ENCODE assay signal across 8 cellular contexts in the genomic region with DNA sequence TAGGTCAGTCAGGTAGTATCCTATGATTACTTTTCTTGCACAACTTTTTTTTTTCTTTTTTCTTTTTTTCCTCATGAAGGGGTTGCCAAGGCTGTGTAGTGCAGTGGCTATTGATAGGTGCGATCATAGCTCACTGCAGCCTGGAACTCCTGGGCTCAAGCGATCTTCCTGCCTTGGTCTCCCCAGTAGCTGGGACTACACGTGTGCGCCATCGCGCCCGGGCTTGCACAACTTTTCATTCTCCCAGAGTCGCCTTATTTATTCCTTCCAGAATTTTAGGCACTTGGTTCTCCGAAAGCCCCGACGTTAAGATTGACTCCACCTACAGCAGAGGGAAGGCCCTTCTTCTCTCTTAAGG. TPM values are rescaled to one million over a fixed set of nuclear protein-coding genes. Genes with fewer than 3 reads are reported as not detected.
A peak's percentile ranks its signal among the peaks of the same experiment; 100 is the strongest.
DNase-seq lines count a peak whose midpoint lies in the region; ATAC-seq and TF ChIP-seq lines count a peak whose summit lies in the region.

No MANE protein-coding gene starts in this region.

- H3K4me1 Mint-ChIP-seq in T-cell = peaks cover 28 to 40% (median 29%) of the 10 kb centered on the region in 3 donors
- peaks cover 7% of the 10 kb centered on the region for H3K4me1 Mint-ChIP-seq in progenitor cell of endocrine pancreas (ENCODE audit: low read depth)

- intact Hi-C loops in left colon (cut with DNase I, micrococcal nuclease) = no loop called here

- H3K27me3 ChIP-seq in DND-41 (ENCODE audit: insufficient read depth, low read length, poor library complexity) = no peaks in the 10 kb centered on the region

- H3K27me3 Mint-ChIP-seq in T-cell (no peaks in the 10 kb centered on the region), progenitor cell of endocrine pancreas (no peaks in the 10 kb centered on the region)

- H3K4me1 ChIP-seq in DND-41 (ENCODE audit: insufficient read depth, low read length) = peaks cover 21% of the 10 kb centered on the region

- peaks cover 23% of the 10 kb centered on the region for H3K36me3 ChIP-seq in DND-41 (ENCODE audit: insufficient read depth, low read length)

- H3K27ac Mint-ChIP-seq in T-cell (peak overlapping the region; percentile 92 to 95), progenitor cell of endocrine pancreas (peak overlapping the region; percentile 99)

- H3K9me3 Mint-ChIP-seq in T-cell = peaks cover 26 to 52% (median 48%) of the 10 kb centered on the region in 3 donors
- H3K9me3 Mint-ChIP-seq in progenitor cell of endocrine pancreas (ENCODE audit: low read depth) = peaks cover 52% of the 10 kb centered on the region

- H3K9me3 ChIP-seq in DND-41 (ENCODE audit: insufficient read depth, low read length, severe bottlenecking) = peaks cover 36% of the 10 kb centered on the region

- peak overlapping the region; percentile 85 to 91; a peak in 3 of 4 replicates for H3K4me3 ChIP-seq in DND-41 (ENCODE audit: low read depth in 1 of 2, low read length in 2 of 2)
- peak overlapping the region; percentile 98 for H3K4me3 ChIP-seq in fibroblast of mammary gland (ENCODE audit: control insufficient read depth, low read depth, low read length)

- peak overlapping the region; percentile 99 for H2AFZ ChIP-seq in DND-41 (ENCODE audit: low read depth, low read length)

- H4K20me1 ChIP-seq in DND-41 (ENCODE audit: insufficient read depth, low read length) = no peaks in the 10 kb centered on the region

- peak overlapping the region; percentile 82 for H3K4me2 ChIP-seq in DND-41 (ENCODE audit: insufficient read depth, low read length)

- CTCF ChIA-PET in T-cell (lab: Charles Lee) = no interaction called here

- no peak for DNase-seq in DND-41
- no peak for DNase-seq in T-cell
- DNase-seq in fibroblast of mammary gland (ENCODE audit: low read depth) = no peak
- no peak for DNase-seq in progenitor cell of endocrine pancreas (ENCODE audit: low spot score, unreplicated experiment)
- DNase-seq in left colon = no peak
- no peak for DNase-seq in NOMO-1 treated with DMSO at 0.1 percent for 48 hours (lab: John Stamatoyannopoulos, UW; ENCODE audit: unreplicated experiment)
- no peak for DNase-seq in NCI-H748 (lab: John Stamatoyannopoulos, UW; ENCODE audit: unreplicated experiment)

- peak overlapping the region; percentile 95 to 100 (median 98) for H3K4me3 Mint-ChIP-seq in T-cell
- peak overlapping the region; percentile 96 for H3K4me3 Mint-ChIP-seq in progenitor cell of endocrine pancreas (ENCODE audit: low read depth)

- ATAC-seq in DND-41 (ENCODE audit: insufficient read depth, low read depth) (no peak), T-cell (replicated peaks in 1 of 4) (no peak), GM19351 (IDR thresholded peaks at IDR 0.05; ENCODE audit: unreplicated experiment) (no peak), left colon (no peak)

- POLR2A ChIA-PET in T-cell (lab: Charles Lee) = interaction anchor here in 1 of 2 donors (0.5 kb wide), 1 partner anchor 1232 kb away, joined by 4 read pairs; no protein-coding TSS in a partner anchor

- peaks cover 21% of the 10 kb centered on the region for H3K79me2 ChIP-seq in DND-41 (ENCODE audit: insufficient read depth, low read length)

- TF ChIP-seq CTCF in DND-41 (IDR thresholded peaks at IDR 0.05; ENCODE audit: borderline replicate concordance, extremely low read depth, low read length, poor library complexity, severe bottlenecking) (no peak), fibroblast of mammary gland (conservative IDR thresholded peaks at IDR 0.05; ENCODE audit: control insufficient read depth, insufficient read depth, low read depth, low read length) (no peak), progenitor cell of endocrine pancreas (IDR thresholded peaks at IDR 0.05; ENCODE audit: unreplicated experiment) (no peak)

- H3K27ac ChIP-seq in DND-41 (ENCODE audit: low read length) = peak overlapping the region; percentile 96

- peak overlapping the region; percentile 81 for H3K9ac ChIP-seq in DND-41 (ENCODE audit: low read depth, low read length)

- peaks cover 67% of the 10 kb centered on the region for H3K36me3 Mint-ChIP-seq in T-cell
- H3K36me3 Mint-ChIP-seq in progenitor cell of endocrine pancreas (ENCODE audit: insufficient read depth) = peaks cover 51% of the 10 kb centered on the region

RNA-seq across cellular contexts. Expression of a gene that starts 0.9 kb away (rescaled TPM):
- total RNA-seq in T-cell (1 to 10 TPM; 1.1 to 8.8 (median 4.7) TPM), progenitor cell of endocrine pancreas (14.0 and 15.8 TPM in 2 replicates), left colon (1 to 10 TPM; 5.5 to 7.2 TPM)

RNA-seq across cellular contexts. Expression of a gene that starts 21.6 kb away (rescaled TPM):
- total RNA-seq in T-cell (10 to 100 TPM; 12.4 to 28.2 (median 23.8) TPM), progenitor cell of endocrine pancreas (41.4 and 42.4 TPM in 2 replicates), left colon (10 to 100 TPM in 1 of 2 donors, 1 to 10 TPM in 1; 5.5 to 10.0 TPM)

RNA-seq across cellular contexts. Expression of a gene that starts 38.7 kb away (rescaled TPM):
- total RNA-seq in T-cell = 10 to 100 TPM in 4 of 5 donors, 1 to 10 TPM in 1; 8.7 to 17.8 (median 13.7) TPM
- total RNA-seq in progenitor cell of endocrine pancreas = 27.5 and 29.5 TPM in 2 replicates
- 10 to 100 TPM in 1 of 2 donors, 1 to 10 TPM in 1; 8.7 to 10.0 TPM for total RNA-seq in left colon
